In genomic region chrX:70444326-70445196, GRCh38 we compare ENCODE assay signal across 8 cellular contexts. TPM values are rescaled to one million over a fixed set of nuclear protein-coding genes. Genes with fewer than 3 reads are reported as not detected.
A peak's percentile ranks its signal among the peaks of the same experiment; 100 is the strongest.
DNase-seq lines count a peak whose midpoint lies in the region; ATAC-seq and TF ChIP-seq lines count a peak whose summit lies in the region.

TSS of gene DLG3 (plus strand) at chrX:70444835. CDS start at chrX:70445202, 367 bp downstream.

- no peaks in the 10 kb centered on the region for H3K36me3 ChIP-seq in thoracic aorta

- peaks cover 0 to 7% of the 10 kb centered on the region in 2 donors for H3K4me1 ChIP-seq in thoracic aorta (ENCODE audit: control insufficient read depth in 1 of 2, low read depth in 2 of 2)

- H3K9me3 ChIP-seq in thoracic aorta, result no peaks in the 10 kb centered on the region

- no peak for TF ChIP-seq CTCF in thoracic aorta (IDR thresholded peaks at IDR 0.05)

- intact Hi-C loops in left colon (cut with DNase I, micrococcal nuclease), result no loop called here

- ATAC-seq in left colon (peak; percentile 28), thoracic aorta (ENCODE audit: insufficient number of reproducible peaks, low FRiP score, low read depth) (no peak), GM18520 (IDR thresholded peaks at IDR 0.05; ENCODE audit: unreplicated experiment) (no peak)

- DNase-seq in activated T-cell treated with anti-CD3 and anti-CD28 coated beads, Interleukin-2, amount 50 U/mL, for 1 hour, result peak; percentile 35
- DNase-seq in activated T-cell treated with anti-CD3 and anti-CD28 coated beads for 4 hours (no peak), NCI-H524 treated with DMSO at 0.1 percent for 48 hours (lab: John Stamatoyannopoulos, UW) (peak; percentile 38), caudate nucleus (lab: John Stamatoyannopoulos, UW) (peak in 55 of 61 donors; percentile 6 to 79 (median 48)), left colon (no peak), thoracic aorta (ENCODE audit: low spot score) (no peak), SW 1271 (lab: John Stamatoyannopoulos, UW) (no peak)

- peak within 1 kb of the TSS; percentile 68 for H3K4me3 ChIP-seq in thoracic aorta

- H3K27me3 ChIP-seq in thoracic aorta (replicated peaks; ENCODE audit: insufficient read depth), result no peaks in the 10 kb centered on the region

- H3K27ac ChIP-seq in caudate nucleus (ENCODE audit: low read depth, low read length), result peak within 1 kb of the TSS; percentile 54
- no peak within 1 kb of the TSS for H3K27ac ChIP-seq in thoracic aorta

RNA-seq across cellular contexts. Expression of gene DLG3, which starts in this region (rescaled TPM):
- total RNA-seq in left colon (10 to 100 TPM; 69.6 to 88.9 TPM), thoracic aorta (10 to 100 TPM; 17.3 to 18.7 TPM)

Comparison
In these comparisons a context has a peak if more than half of its experiments do, and no peak if none do; other contexts are left out.
1. DNase-seq: peak in activated T-cell treated with anti-CD3 and anti-CD28 coated beads, Interleukin-2, amount 50 U/mL, for 1 hour (single experiment), NCI-H524 treated with DMSO at 0.1 percent for 48 hours (single experiment) and caudate nucleus (55 of 61); none in activated T-cell treated with anti-CD3 and anti-CD28 coated beads for 4 hours (single experiment), left colon (0 of 2), thoracic aorta (single experiment) and SW 1271 (0 of 2).